ENCODE assay signal across 12 cellular contexts in genomic region chr10:74599676-74600075, GRCh38.
"Had no signal": no experiment of that assay in that cellular context is flagged by ENCODE, and none has a peak within 500 bp of the region (broad histone marks: within the 10 kb centered on the region; RNA-seq: fewer than 3 reads in every experiment).

No MANE protein-coding gene starts in this region.

- H3K9me3 ChIP-seq: ascending aorta, psoas muscle, vagina had no signal

- H3K36me3 ChIP-seq: ascending aorta, vagina had no signal

- H3K27ac ChIP-seq: psoas muscle had no signal

- FAIRE-seq: bronchial epithelial cell had no signal

- H3K4me1 ChIP-seq: ascending aorta, psoas muscle had no signal

- H3K27me3 ChIP-seq: ascending aorta, vagina had no signal

- H3K4me3 ChIP-seq: vagina had no signal

- DNase-seq: activated CD4-positive, alpha-beta T cell treated with anti-CD3 and anti-CD28 coated beads, Interleukin-2, amount 50 U/mL, for 4 hours; activated gamma-delta T cell; activated naive CD8-positive, alpha-beta T cell treated with anti-CD3 and anti-CD28 coated beads, Interleukin-2, amount 10 ng/mL, durations not matched to agents 7 days and 5 days; activated T-cell treated with anti-CD3 and anti-CD28 coated beads, Interleukin-2, amount 50 U/mL, for 48 hours; occipital lobe; psoas muscle; stimulated activated CD4-positive, alpha-beta T cell treated with anti-CD3 and anti-CD28 coated beads, Interleukin-4, amount 100 ng/mL, for 1 hour; stimulated activated CD8-positive, alpha-beta memory T cell treated with anti-CD3 and anti-CD28 coated beads, Interleukin-4, amount 100 ng/mL, for 48 hours; SW 1271 had no signal
